In the genomic region with DNA sequence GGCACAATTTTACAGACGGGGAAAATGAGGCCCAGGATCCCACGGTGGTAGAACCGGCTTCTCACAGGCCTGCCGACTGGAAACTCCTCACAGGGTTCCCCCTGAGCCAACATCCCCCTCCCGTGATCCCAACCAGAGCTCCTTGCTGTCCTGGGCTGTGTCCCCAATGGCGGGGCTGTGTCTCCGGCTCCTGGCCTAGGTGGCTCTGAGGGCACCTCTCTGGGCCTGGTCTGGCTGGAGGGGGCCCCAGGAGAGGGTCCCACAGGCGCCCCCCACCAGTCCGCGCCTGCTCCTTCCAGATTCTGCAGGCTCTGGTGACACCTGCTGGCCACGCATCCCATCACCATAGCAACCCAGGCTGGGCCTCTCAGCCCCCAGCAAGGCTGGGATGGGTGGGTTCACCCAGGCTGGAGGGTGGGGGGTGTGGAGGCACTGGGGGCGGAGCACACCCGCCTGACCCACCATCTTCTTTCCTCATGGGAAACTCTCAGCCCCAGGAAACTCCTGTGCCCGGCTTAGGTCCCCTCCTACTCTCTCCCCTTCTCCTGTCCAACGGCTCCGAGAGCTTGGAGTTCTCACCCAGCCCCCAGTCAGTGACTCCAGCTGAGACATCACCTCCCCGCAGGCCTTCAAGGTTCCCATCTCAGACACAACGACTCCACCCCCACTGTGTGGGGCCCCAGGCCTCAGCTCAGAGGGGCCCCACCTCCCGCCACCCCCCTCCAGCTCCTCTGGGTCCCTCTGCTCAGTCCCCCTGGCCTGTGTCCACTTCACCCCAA, we compare ENCODE assay signal across 9 cellular contexts. TPM values are rescaled to one million over a fixed set of nuclear protein-coding genes. Genes with fewer than 3 reads are reported as not detected.
DNase-seq lines count a peak whose midpoint lies in the region; ATAC-seq, FAIRE-seq and TF ChIP-seq lines count a peak whose summit lies in the region.
"Had no signal": no experiment of that assay in that cellular context is flagged by ENCODE, and none has a peak within 500 bp of the region (broad histone marks: within the 10 kb centered on the region; RNA-seq: fewer than 3 reads in every experiment).

No MANE protein-coding gene starts in this region.

- no peaks in the 10 kb centered on the region for H3K4me1 Mint-ChIP-seq in activated T-helper 1 cell treated with anti-CD3 and anti-CD28 coated beads, Interleukin-12 subunit alpha, Interleukin-12 subunit beta, Interleukin-2, Interleukin-4 antibody, amounts not matched to agents 30 ng/mL and 10 ng/mL and 1 ng/mL, durations not matched to agents 14 hours and 24 hours and 36 hours (ENCODE audit: low read depth)

- no peak overlapping the region for H2AFZ ChIP-seq in PC-3 (ENCODE audit: low read length)

- no peaks in the 10 kb centered on the region for H3K9me2 ChIP-seq in PC-3 (replicated peaks; ENCODE audit: low read length)

- H3K27me3 ChIP-seq in PC-3 (ENCODE audit: low read length): no peaks in the 10 kb centered on the region
- H3K27me3 ChIP-seq in adipocyte (replicated peaks; ENCODE audit: control insufficient read depth, insufficient read depth, low read length): no peaks in the 10 kb centered on the region
- no peaks in the 10 kb centered on the region for H3K27me3 ChIP-seq in left ventricle myocardium inferior (ENCODE audit: low read depth)
- no peaks in the 10 kb centered on the region for H3K27me3 ChIP-seq in gastrocnemius medialis

- no peaks in the 10 kb centered on the region for H3K9me3 ChIP-seq in PC-3 (ENCODE audit: low read length)
- no peaks in the 10 kb centered on the region for H3K9me3 ChIP-seq in adipocyte (ENCODE audit: control insufficient read depth, low read length)
- H3K9me3 ChIP-seq in left ventricle myocardium inferior (replicated peaks): no peaks in the 10 kb centered on the region
- no peaks in the 10 kb centered on the region for H3K9me3 ChIP-seq in gastrocnemius medialis

- H3K9ac ChIP-seq in PC-3 (ENCODE audit: low read length) (no peak overlapping the region), adipocyte (ENCODE audit: low read length) (no peak overlapping the region)

- H3K27me3 Mint-ChIP-seq in activated T-helper 1 cell treated with anti-CD3 and anti-CD28 coated beads, Interleukin-12 subunit alpha, Interleukin-12 subunit beta, Interleukin-2, Interleukin-4 antibody, amounts not matched to agents 30 ng/mL and 10 ng/mL and 1 ng/mL, durations not matched to agents 14 hours and 24 hours and 36 hours (ENCODE audit: insufficient read depth): peaks cover 5% of the 10 kb centered on the region
- H3K27me3 Mint-ChIP-seq: stimulated activated naive CD8-positive, alpha-beta T cell treated with anti-CD3 and anti-CD28 coated beads, Interleukin-15, Interleukin-2, amounts not matched to agents 100 ng/mL and 50 ng/mL, for 24 hours had no signal

- H3K4me2 ChIP-seq in PC-3 (ENCODE audit: low read length): no peak overlapping the region

- H3K9me3 Mint-ChIP-seq in activated T-helper 1 cell treated with anti-CD3 and anti-CD28 coated beads, Interleukin-12 subunit alpha, Interleukin-12 subunit beta, Interleukin-2, Interleukin-4 antibody, amounts not matched to agents 30 ng/mL and 10 ng/mL and 1 ng/mL, durations not matched to agents 14 hours and 24 hours and 36 hours: no peaks in the 10 kb centered on the region
- H3K9me3 Mint-ChIP-seq: stimulated activated naive CD8-positive, alpha-beta T cell treated with anti-CD3 and anti-CD28 coated beads, Interleukin-15, Interleukin-2, amounts not matched to agents 100 ng/mL and 50 ng/mL, for 24 hours had no signal

- H3K4me3 Mint-ChIP-seq in activated T-helper 1 cell treated with anti-CD3 and anti-CD28 coated beads, Interleukin-12 subunit alpha, Interleukin-12 subunit beta, Interleukin-2, Interleukin-4 antibody, amounts not matched to agents 30 ng/mL and 10 ng/mL and 1 ng/mL, durations not matched to agents 14 hours and 24 hours and 36 hours: no peak overlapping the region
- H3K4me3 Mint-ChIP-seq: stimulated activated naive CD8-positive, alpha-beta T cell treated with anti-CD3 and anti-CD28 coated beads, Interleukin-15, Interleukin-2, amounts not matched to agents 100 ng/mL and 50 ng/mL, for 24 hours had no signal

- H3K36me3 ChIP-seq in PC-3 (ENCODE audit: low read depth, low read length) (no peaks in the 10 kb centered on the region), adipocyte (ENCODE audit: control insufficient read depth, insufficient read depth, low read length, severe bottlenecking) (no peaks in the 10 kb centered on the region), left ventricle myocardium inferior (no peaks in the 10 kb centered on the region), gastrocnemius medialis (no peaks in the 10 kb centered on the region)

- no peaks in the 10 kb centered on the region for H3K4me1 ChIP-seq in PC-3 (ENCODE audit: insufficient read depth, low read length)
- peaks cover 6% of the 10 kb centered on the region for H3K4me1 ChIP-seq in adipocyte (ENCODE audit: control insufficient read depth, insufficient read depth, low read length)
- peaks cover 4% of the 10 kb centered on the region for H3K4me1 ChIP-seq in left ventricle myocardium inferior
- H3K4me1 ChIP-seq in gastrocnemius medialis: peaks cover 0 to 4% of the 10 kb centered on the region in 2 donors

- H3K4me3 ChIP-seq in PC-3 (ENCODE audit: low read length) (no peak overlapping the region), adipocyte (ENCODE audit: low read length) (no peak overlapping the region), left ventricle myocardium inferior (no peak overlapping the region), gastrocnemius medialis (no peak overlapping the region)

- H3K27ac Mint-ChIP-seq in activated T-helper 1 cell treated with anti-CD3 and anti-CD28 coated beads, Interleukin-12 subunit alpha, Interleukin-12 subunit beta, Interleukin-2, Interleukin-4 antibody, amounts not matched to agents 30 ng/mL and 10 ng/mL and 1 ng/mL, durations not matched to agents 14 hours and 24 hours and 36 hours: no peak overlapping the region
- H3K27ac Mint-ChIP-seq: stimulated activated naive CD8-positive, alpha-beta T cell treated with anti-CD3 and anti-CD28 coated beads, Interleukin-15, Interleukin-2, amounts not matched to agents 100 ng/mL and 50 ng/mL, for 24 hours had no signal

- no peak overlapping the region for H3K27ac ChIP-seq in PC-3 (ENCODE audit: low read length)
- no peak overlapping the region for H3K27ac ChIP-seq in left ventricle myocardium inferior (replicated peaks)
- H3K27ac ChIP-seq in gastrocnemius medialis: no peak overlapping the region

- TF ChIP-seq CTCF in PC-3 (conservative IDR thresholded peaks at IDR 0.05; ENCODE audit: low read depth, low read length): peak; percentile 77
- peak; percentile 81 for TF ChIP-seq CTCF in left ventricle myocardium inferior (IDR thresholded peaks at IDR 0.05; ENCODE audit: borderline replicate concordance)
- peak; percentile 54 to 85 (median 72) for TF ChIP-seq CTCF in gastrocnemius medialis (IDR thresholded peaks at IDR 0.05 in 4 of 5, conservative IDR thresholded peaks at IDR 0.05 in 1 of 5)

- no peaks in the 10 kb centered on the region for H4K20me1 ChIP-seq in PC-3 (ENCODE audit: low read length)

- no peaks in the 10 kb centered on the region for H3K36me3 Mint-ChIP-seq in activated T-helper 1 cell treated with anti-CD3 and anti-CD28 coated beads, Interleukin-12 subunit alpha, Interleukin-12 subunit beta, Interleukin-2, Interleukin-4 antibody, amounts not matched to agents 30 ng/mL and 10 ng/mL and 1 ng/mL, durations not matched to agents 14 hours and 24 hours and 36 hours (ENCODE audit: low read depth)

- DNase-seq in activated T-helper 1 cell treated with Interleukin-2 at 50 U/mL for 16 hours (ENCODE audit: low read depth) (peak; percentile 22), PC-3 (peak; percentile 32), adipocyte (ENCODE audit: low read depth) (peak; percentile 69), left ventricle myocardium inferior (peak; percentile 51), gastrocnemius medialis (no peak), GM12892 (ENCODE audit: insufficient read length) (no peak)
- DNase-seq in activated T-helper 1 cell treated with anti-CD3 and anti-CD28 coated beads, Interleukin-12 subunit alpha, Interleukin-12 subunit beta, Interleukin-2, Interleukin-4 antibody, amounts not matched to agents 30 ng/mL and 10 ng/mL and 1 ng/mL, durations not matched to agents 14 hours and 24 hours and 36 hours (ENCODE audit: low spot score): no peak

- CTCF ChIA-PET in PC-3 (lab: Charles Lee): interaction anchor here (0.5 to 1.4 kb wide), 6 partner anchors 53 to 362 kb away, joined by 3 to 12 read pairs (median 4); no protein-coding TSS in a partner anchor

- TF ChIP-seq POLR2A in gastrocnemius medialis (IDR thresholded peaks at IDR 0.05) (no peak), GM12892 (IDR thresholded peaks at IDR 0.05; ENCODE audit: low read depth, low read length) (no peak)

- ATAC-seq in PC-3 (peak; percentile 67), gastrocnemius medialis (peak; percentile 31 to 50), HG03135 (IDR thresholded peaks at IDR 0.05; ENCODE audit: unreplicated experiment) (no peak)

- no TSS peak for BruUV-seq in PC-3 (replicated peaks; lab: Mats Ljungman, UMichigan)

- POLR2A ChIA-PET in PC-3 (lab: Charles Lee; ENCODE audit: unreplicated experiment): no interaction called here

- intact Hi-C loops in activated T-helper 1 cell treated with anti-CD3 and anti-CD28 coated beads, Interleukin-12 subunit alpha, Interleukin-12 subunit beta, Interleukin-2, Interleukin-4 antibody, amounts not matched to agents 30 ng/mL and 10 ng/mL and 1 ng/mL, durations not matched to agents 14 hours and 24 hours and 36 hours (cut with micrococcal nuclease): no loop called here
- intact Hi-C loops in PC-3 (cut with micrococcal nuclease): loop anchor here (1.0 kb wide), 2 partner anchors 84 to 210 kb away; no protein-coding TSS in a partner anchor
- intact Hi-C loops in left ventricle myocardium inferior (cut with micrococcal nuclease): loop anchor here (10.0 kb wide), 1 partner anchor 86 kb away; no protein-coding TSS in a partner anchor
- intact Hi-C loops in gastrocnemius medialis (cut with DNase I; ENCODE audit: low total_unique reads): loop anchor here (1.0 to 2.0 kb wide), 2 partner anchors 84 to 210 kb away; no protein-coding TSS in a partner anchor

- no peaks in the 10 kb centered on the region for H3K79me2 ChIP-seq in PC-3 (ENCODE audit: low read length)

- FAIRE-seq in GM12892 (lab: Jason Lieb, UNC): no peak

- in situ Hi-C loops in gastrocnemius medialis (cut with MboI; ENCODE audit: low sequenced_read_pairs in 4 of 4): loop anchor here (5.0 to 25.0 kb wide), 4 partner anchors 83 to 216 kb away; no protein-coding TSS in a partner anchor

- H3F3A ChIP-seq in PC-3 (ENCODE audit: low read length, unreplicated experiment): no peaks in the 10 kb centered on the region

RNA-seq across cellular contexts. Expression of gene TNRC18, which starts 27.1 kb away (rescaled TPM):
- total RNA-seq in activated T-helper 1 cell treated with anti-CD3 and anti-CD28 coated beads, Interleukin-12 subunit alpha, Interleukin-12 subunit beta, Interleukin-2, Interleukin-4 antibody, amounts not matched to agents 30 ng/mL and 10 ng/mL and 1 ng/mL, durations not matched to agents 14 hours and 24 hours and 36 hours: 42.4 and 48.7 TPM in 2 replicates
- total RNA-seq in PC-3 (2014; rRNA removed) (26.8 and 57.8 TPM in 2 replicates), left ventricle myocardium inferior (27.7 TPM), gastrocnemius medialis (10 to 100 TPM in 3 of 4 donors, 1 to 10 TPM in 1; 8.7 to 31.2 (median 20.5) TPM)
- 8.6 TPM for polyA plus RNA-seq in GM12892 (2012; ENCODE audit: missing spikeins)

Comparison
In these comparisons a context has a peak if more than half of its experiments do, and no peak if none do; other contexts are left out.
1. DNase-seq: peak in activated T-helper 1 cell treated with Interleukin-2 at 50 U/mL for 16 hours (single experiment), PC-3 (single experiment), adipocyte (single experiment) and left ventricle myocardium inferior (single experiment); none in activated T-helper 1 cell treated with anti-CD3 and anti-CD28 coated beads, Interleukin-12 subunit alpha, Interleukin-12 subunit beta, Interleukin-2, Interleukin-4 antibody, amounts not matched to agents 30 ng/mL and 10 ng/mL and 1 ng/mL, durations not matched to agents 14 hours and 24 hours and 36 hours (single experiment), gastrocnemius medialis (0 of 2) and GM12892 (single experiment).
2. Peak in every context shown above with its lines, with median percentiles within 50 percentile points of each other: CTCF ChIP-seq.